1 cellular context compared by ENCODE assay signal in the genomic region with DNA sequence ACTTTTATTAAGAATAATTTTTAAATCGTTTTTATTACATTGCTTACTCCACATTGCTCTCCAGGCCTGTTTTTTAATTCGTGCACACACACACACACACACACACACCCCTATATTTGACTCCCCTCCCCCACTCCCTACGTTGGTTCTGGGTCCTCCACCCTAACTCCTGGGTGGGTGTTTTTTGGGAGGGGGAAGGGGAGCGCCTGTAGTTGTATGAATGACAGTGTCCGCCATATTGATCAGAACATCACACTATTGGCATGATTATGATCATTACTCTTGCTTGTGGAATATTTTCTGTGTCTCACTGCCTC.
TF ChIP-seq lines count a peak whose summit lies in the region.

No MANE protein-coding gene starts in this region.

TF ChIP-seq in GM23338, 12 proteins besides CTCF, POLR2A, EP300 and RAD21 (continued from another document):
- TF ChIP-seq, protein P1, sequence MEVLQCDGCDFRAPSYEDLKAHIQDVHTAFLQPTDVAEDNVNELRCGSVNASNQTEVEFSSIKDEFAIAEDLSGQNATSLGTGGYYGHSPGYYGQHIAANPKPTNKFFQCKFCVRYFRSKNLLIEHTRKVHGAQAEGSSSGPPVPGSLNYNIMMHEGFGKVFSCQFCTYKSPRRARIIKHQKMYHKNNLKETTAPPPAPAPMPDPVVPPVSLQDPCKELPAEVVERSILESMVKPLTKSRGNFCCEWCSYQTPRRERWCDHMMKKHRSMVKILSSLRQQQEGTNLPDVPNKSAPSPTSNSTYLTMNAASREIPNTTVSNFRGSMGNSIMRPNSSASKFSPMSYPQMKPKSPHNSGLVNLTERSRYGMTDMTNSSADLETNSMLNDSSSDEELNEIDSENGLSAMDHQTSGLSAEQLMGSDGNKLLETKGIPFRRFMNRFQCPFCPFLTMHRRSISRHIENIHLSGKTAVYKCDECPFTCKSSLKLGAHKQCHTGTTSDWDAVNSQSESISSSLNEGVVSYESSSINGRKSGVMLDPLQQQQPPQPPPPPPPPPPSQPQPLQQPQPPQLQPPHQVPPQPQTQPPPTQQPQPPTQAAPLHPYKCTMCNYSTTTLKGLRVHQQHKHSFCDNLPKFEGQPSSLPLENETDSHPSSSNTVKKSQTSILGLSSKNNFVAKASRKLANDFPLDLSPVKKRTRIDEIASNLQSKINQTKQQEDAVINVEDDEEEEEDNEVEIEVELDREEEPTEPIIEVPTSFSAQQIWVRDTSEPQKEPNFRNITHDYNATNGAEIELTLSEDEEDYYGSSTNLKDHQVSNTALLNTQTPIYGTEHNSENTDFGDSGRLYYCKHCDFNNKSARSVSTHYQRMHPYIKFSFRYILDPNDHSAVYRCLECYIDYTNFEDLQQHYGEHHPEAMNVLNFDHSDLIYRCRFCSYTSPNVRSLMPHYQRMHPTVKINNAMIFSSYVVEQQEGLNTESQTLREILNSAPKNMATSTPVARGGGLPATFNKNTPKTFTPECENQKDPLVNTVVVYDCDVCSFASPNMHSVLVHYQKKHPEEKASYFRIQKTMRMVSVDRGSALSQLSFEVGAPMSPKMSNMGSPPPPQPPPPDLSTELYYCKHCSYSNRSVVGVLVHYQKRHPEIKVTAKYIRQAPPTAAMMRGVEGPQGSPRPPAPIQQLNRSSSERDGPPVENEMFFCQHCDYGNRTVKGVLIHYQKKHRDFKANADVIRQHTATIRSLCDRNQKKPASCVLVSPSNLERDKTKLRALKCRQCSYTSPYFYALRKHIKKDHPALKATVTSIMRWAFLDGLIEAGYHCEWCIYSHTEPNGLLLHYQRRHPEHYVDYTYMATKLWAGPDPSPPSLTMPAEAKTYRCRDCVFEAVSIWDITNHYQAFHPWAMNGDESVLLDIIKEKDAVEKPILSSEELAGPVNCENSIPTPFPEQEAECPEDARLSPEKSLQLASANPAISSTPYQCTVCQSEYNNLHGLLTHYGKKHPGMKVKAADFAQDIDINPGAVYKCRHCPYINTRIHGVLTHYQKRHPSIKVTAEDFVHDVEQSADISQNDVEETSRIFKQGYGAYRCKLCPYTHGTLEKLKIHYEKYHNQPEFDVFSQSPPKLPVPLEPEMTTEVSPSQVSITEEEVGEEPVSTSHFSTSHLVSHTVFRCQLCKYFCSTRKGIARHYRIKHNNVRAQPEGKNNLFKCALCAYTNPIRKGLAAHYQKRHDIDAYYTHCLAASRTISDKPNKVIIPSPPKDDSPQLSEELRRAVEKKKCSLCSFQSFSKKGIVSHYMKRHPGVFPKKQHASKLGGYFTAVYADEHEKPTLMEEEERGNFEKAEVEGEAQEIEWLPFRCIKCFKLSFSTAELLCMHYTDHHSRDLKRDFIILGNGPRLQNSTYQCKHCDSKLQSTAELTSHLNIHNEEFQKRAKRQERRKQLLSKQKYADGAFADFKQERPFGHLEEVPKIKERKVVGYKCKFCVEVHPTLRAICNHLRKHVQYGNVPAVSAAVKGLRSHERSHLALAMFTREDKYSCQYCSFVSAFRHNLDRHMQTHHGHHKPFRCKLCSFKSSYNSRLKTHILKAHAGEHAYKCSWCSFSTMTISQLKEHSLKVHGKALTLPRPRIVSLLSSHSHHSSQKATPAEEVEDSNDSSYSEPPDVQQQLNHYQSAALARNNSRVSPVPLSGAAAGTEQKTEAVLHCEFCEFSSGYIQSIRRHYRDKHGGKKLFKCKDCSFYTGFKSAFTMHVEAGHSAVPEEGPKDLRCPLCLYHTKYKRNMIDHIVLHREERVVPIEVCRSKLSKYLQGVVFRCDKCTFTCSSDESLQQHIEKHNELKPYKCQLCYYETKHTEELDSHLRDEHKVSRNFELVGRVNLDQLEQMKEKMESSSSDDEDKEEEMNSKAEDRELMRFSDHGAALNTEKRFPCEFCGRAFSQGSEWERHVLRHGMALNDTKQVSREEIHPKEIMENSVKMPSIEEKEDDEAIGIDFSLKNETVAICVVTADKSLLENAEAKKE (CRISPR knock-in tag; IDR thresholded peaks at IDR 0.05): no peak
- TF ChIP-seq EZH2phosphoT487 (IDR thresholded peaks at IDR 0.05; ENCODE audit: unreplicated experiment) (no peak), STAT1 (IDR thresholded peaks at IDR 0.05; ENCODE audit: unreplicated experiment) (no peak), REST (IDR thresholded peaks at IDR 0.05; ENCODE audit: unreplicated experiment) (no peak), CREB1 (CRISPR knock-in tag; IDR thresholded peaks at IDR 0.05; ENCODE audit: low read depth) (no peak), EZH2 (IDR thresholded peaks at IDR 0.05; ENCODE audit: low read depth, unreplicated experiment) (no peak)
